In the genomic region with DNA sequence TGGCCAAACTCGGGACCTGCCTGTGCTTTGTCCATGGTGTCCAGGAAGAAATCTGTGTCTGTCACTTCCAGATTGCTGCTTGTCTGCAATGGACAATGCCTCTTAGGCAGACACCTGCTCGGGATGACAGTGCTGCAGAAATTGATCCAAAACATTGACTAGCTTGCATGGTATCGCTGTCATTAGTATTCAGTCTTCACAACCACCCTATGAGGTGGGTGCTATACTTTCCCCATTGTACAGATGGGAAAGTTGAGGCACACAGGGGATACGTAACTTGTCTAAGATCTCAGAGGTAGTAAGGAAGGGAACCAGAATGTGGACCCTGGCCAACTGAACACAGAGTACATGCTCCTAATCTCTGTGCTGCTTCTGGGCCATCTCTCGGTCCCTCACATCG, we compare ENCODE assay signal across 12 cellular contexts.
DNase-seq lines count a peak whose midpoint lies in the region; ATAC-seq and TF ChIP-seq lines count a peak whose summit lies in the region.
"Had no signal": no experiment of that assay in that cellular context is flagged by ENCODE, and none has a peak within 500 bp of the region (broad histone marks: within the 10 kb centered on the region; RNA-seq: fewer than 3 reads in every experiment).

No MANE protein-coding gene starts in this region.

- H3K9me3 Mint-ChIP-seq in activated naive CD4-positive, alpha-beta T cell treated with anti-CD3 and anti-CD28 coated beads, Interleukin-2, amount 10 ng/mL, durations not matched to agents 7 days and 5 days = no peaks in the 10 kb centered on the region
- no peaks in the 10 kb centered on the region for H3K9me3 Mint-ChIP-seq in naive thymus-derived CD4-positive, alpha-beta T cell
- no peaks in the 10 kb centered on the region for H3K9me3 Mint-ChIP-seq in type B pancreatic cell

- no peaks in the 10 kb centered on the region for H3K79me2 ChIP-seq in SK-N-SH (ENCODE audit: insufficient read depth)

- H3K36me3 ChIP-seq in ascending aorta (no peaks in the 10 kb centered on the region), SK-N-SH (replicated peaks in 1 of 2; ENCODE audit: control insufficient read depth in 1 of 2, insufficient read depth in 2 of 2, low read length in 1 of 2) (no peaks in the 10 kb centered on the region)
- H3K36me3 ChIP-seq in naive thymus-derived CD4-positive, alpha-beta T cell (ENCODE audit: control insufficient read depth in 2 of 3, insufficient read depth in 3 of 3, low read length in 3 of 3) = no peaks in the 10 kb centered on the region

- POLR2A ChIA-PET in naive thymus-derived CD4-positive, alpha-beta T cell (lab: Charles Lee) = interaction anchor here (1.0 to 12.1 kb wide), 7 partner anchors 10 to 72 kb away, joined by 4 to 212 read pairs (median 6); no protein-coding TSS in a partner anchor
- POLR2A ChIA-PET in SK-N-SH (lab: Yijun Ruan, JAX) = no interaction called here

- no peaks in the 10 kb centered on the region for H3K9me2 ChIP-seq in SK-N-SH

- TF ChIP-seq CTCF in ascending aorta (IDR thresholded peaks at IDR 0.05) = no peak
- TF ChIP-seq CTCF in type B pancreatic cell (conservative IDR thresholded peaks at IDR 0.05) = no peak
- no peak for TF ChIP-seq CTCF in SK-N-SH (IDR thresholded peaks at IDR 0.05)

- peaks cover 81% of the 10 kb centered on the region for H3K4me1 Mint-ChIP-seq in activated naive CD4-positive, alpha-beta T cell treated with anti-CD3 and anti-CD28 coated beads, Interleukin-2, amount 10 ng/mL, durations not matched to agents 7 days and 5 days
- peaks cover 51 to 91% (median 84%) of the 10 kb centered on the region in 7 donors for H3K4me1 Mint-ChIP-seq in naive thymus-derived CD4-positive, alpha-beta T cell
- H3K4me1 Mint-ChIP-seq in type B pancreatic cell (ENCODE audit: unreplicated experiment) = peaks cover 87% of the 10 kb centered on the region

- 96% methylated on average over 6 of the region's 6 CpGs for WGBS in SK-N-SH (ENCODE audit: low lambda C conversion rate)

- no peak overlapping the region for H3K4me2 ChIP-seq in SK-N-SH

- no peak for DNase-seq in activated naive CD4-positive, alpha-beta T cell treated with anti-CD3 and anti-CD28 coated beads, Interleukin-2, amount 10 ng/mL, durations not matched to agents 7 days and 5 days
- DNase-seq in activated naive CD4-positive, alpha-beta T cell treated with anti-CD3 and anti-CD28 coated beads, Interleukin-2, amount 50 U/mL, for 16 hours = no peak
- DNase-seq in ascending aorta (ENCODE audit: low spot score in 2 of 2) (no peak), type B pancreatic cell (ENCODE audit: extremely low spot score, unreplicated experiment) (no peak), inferior parietal cortex (ENCODE audit: extremely low spot score) (no peak), SK-N-SH (no peak)
- no peak for DNase-seq in naive thymus-derived CD4-positive, alpha-beta T cell
- DNase-seq: NCI-H524 treated with DMSO at 0.1 percent for 48 hours; SJCRH30; stimulated activated CD4-positive, alpha-beta T cell treated with anti-CD3 and anti-CD28 coated beads, Interleukin-12 subunit alpha, Interleukin-12 subunit beta, amount 100 ng/mL, for 4 hours had no signal

- no peaks in the 10 kb centered on the region for H4K20me1 ChIP-seq in SK-N-SH (ENCODE audit: insufficient read depth)

- H3K4me1 ChIP-seq in ascending aorta = peaks cover 34 to 59% of the 10 kb centered on the region in 2 donors
- peaks cover 54 to 78% of the 10 kb centered on the region in 2 donors for H3K4me1 ChIP-seq in naive thymus-derived CD4-positive, alpha-beta T cell (ENCODE audit: control insufficient read depth in 2 of 2, insufficient read depth in 2 of 2, low read length in 2 of 2)
- H3K4me1 ChIP-seq in SK-N-SH (ENCODE audit: control insufficient read depth in 1 of 2, insufficient read depth in 2 of 2, low read depth in 1 of 2, low read length in 1 of 2) = peaks cover 36 to 62% of the 10 kb centered on the region in 2 experiments

- TF ChIP-seq RAD21 in SK-N-SH (IDR thresholded peaks at IDR 0.05; ENCODE audit: low read length) = no peak

- peaks cover 65% of the 10 kb centered on the region for H3K36me3 Mint-ChIP-seq in activated naive CD4-positive, alpha-beta T cell treated with anti-CD3 and anti-CD28 coated beads, Interleukin-2, amount 10 ng/mL, durations not matched to agents 7 days and 5 days
- H3K36me3 Mint-ChIP-seq in naive thymus-derived CD4-positive, alpha-beta T cell = peaks cover 0 to 39% (median 4%) of the 10 kb centered on the region in 5 donors
- peaks cover 12% of the 10 kb centered on the region for H3K36me3 Mint-ChIP-seq in type B pancreatic cell

- H3K27me3 ChIP-seq in ascending aorta (no peaks in the 10 kb centered on the region), SK-N-SH (ENCODE audit: insufficient read depth) (no peaks in the 10 kb centered on the region)
- H3K27me3 ChIP-seq in naive thymus-derived CD4-positive, alpha-beta T cell (ENCODE audit: control insufficient read depth in 2 of 2, insufficient read depth in 2 of 2, low read length in 2 of 2) = no peaks in the 10 kb centered on the region
- H3K27me3 ChIP-seq: SJCRH30 had no signal

- H3K9me3 ChIP-seq in ascending aorta (no peaks in the 10 kb centered on the region), SK-N-SH (no peaks in the 10 kb centered on the region)
- no peaks in the 10 kb centered on the region for H3K9me3 ChIP-seq in naive thymus-derived CD4-positive, alpha-beta T cell (ENCODE audit: control insufficient read depth in 2 of 3, low read length in 3 of 3)
- H3K9me3 ChIP-seq: SJCRH30 had no signal

- peak overlapping the region; percentile 93 for H3K27ac Mint-ChIP-seq in activated naive CD4-positive, alpha-beta T cell treated with anti-CD3 and anti-CD28 coated beads, Interleukin-2, amount 10 ng/mL, durations not matched to agents 7 days and 5 days
- H3K27ac Mint-ChIP-seq in naive thymus-derived CD4-positive, alpha-beta T cell = peak overlapping the region; percentile 89 to 99 (median 96)
- H3K27ac Mint-ChIP-seq in type B pancreatic cell = peak overlapping the region; percentile 95

- CTCF ChIA-PET in activated naive CD4-positive, alpha-beta T cell treated with anti-CD3 and anti-CD28 coated beads, Interleukin-2, amount 10 ng/mL, durations not matched to agents 7 days and 5 days (lab: Charles Lee) = interaction anchor here (1.2 to 1.5 kb wide), 3 partner anchors 30 to 138 kb away, joined by 3 to 4 read pairs (median 3); no protein-coding TSS in a partner anchor
- CTCF ChIA-PET in naive thymus-derived CD4-positive, alpha-beta T cell (lab: Charles Lee) = interaction anchor here (1.4 kb wide), 1 partner anchor 31 kb away, joined by 3 read pairs; no protein-coding TSS in a partner anchor
- CTCF ChIA-PET in SK-N-SH (lab: Yijun Ruan, JAX) = no interaction called here

- no peaks in the 10 kb centered on the region for H3K27me3 Mint-ChIP-seq in activated naive CD4-positive, alpha-beta T cell treated with anti-CD3 and anti-CD28 coated beads, Interleukin-2, amount 10 ng/mL, durations not matched to agents 7 days and 5 days
- no peaks in the 10 kb centered on the region for H3K27me3 Mint-ChIP-seq in naive thymus-derived CD4-positive, alpha-beta T cell
- no peaks in the 10 kb centered on the region for H3K27me3 Mint-ChIP-seq in type B pancreatic cell

- H3K4me3 ChIP-seq in ascending aorta (no peak overlapping the region), SK-N-SH (ENCODE audit: low read depth in 2 of 2, low read length in 1 of 2) (no peak overlapping the region)
- no peak overlapping the region for H3K4me3 ChIP-seq in naive thymus-derived CD4-positive, alpha-beta T cell (ENCODE audit: low read length)

- H3F3A ChIP-seq in SK-N-SH (replicated peaks; ENCODE audit: insufficient read depth) = peaks cover 24% of the 10 kb centered on the region

- H3K9ac ChIP-seq in SK-N-SH = no peak overlapping the region

- H3K27ac ChIP-seq in ascending aorta (peak overlapping the region; percentile 74 to 88), SK-N-SH (ENCODE audit: low read depth in 2 of 2, low read length in 1 of 2) (peak overlapping the region in 1 of 2 experiments; percentile 94; a peak in 3 of 4 replicates)
- no peak overlapping the region for H3K27ac ChIP-seq in naive thymus-derived CD4-positive, alpha-beta T cell (ENCODE audit: low read depth, low read length)
- H3K27ac ChIP-seq: HL-60 had no signal

- no peak overlapping the region for H2AFZ ChIP-seq in SK-N-SH (ENCODE audit: low read depth)

- ATAC-seq in naive thymus-derived CD4-positive, alpha-beta T cell = no peak
- no peak for ATAC-seq in GM21737 (IDR thresholded peaks at IDR 0.05; ENCODE audit: unreplicated experiment)

- no peak for TF ChIP-seq EP300 in SK-N-SH (IDR thresholded peaks at IDR 0.05; ENCODE audit: borderline replicate concordance in 1 of 2, low read depth in 1 of 2, low read length in 1 of 2)

- no peak overlapping the region for H3K4me3 Mint-ChIP-seq in activated naive CD4-positive, alpha-beta T cell treated with anti-CD3 and anti-CD28 coated beads, Interleukin-2, amount 10 ng/mL, durations not matched to agents 7 days and 5 days
- H3K4me3 Mint-ChIP-seq in naive thymus-derived CD4-positive, alpha-beta T cell = peak overlapping the region in 8 of 10 donors; percentile 51 to 86 (median 76)
- peak overlapping the region; percentile 57 for H3K4me3 Mint-ChIP-seq in type B pancreatic cell

- intact Hi-C loops in ascending aorta (cut with DNase I) = loop anchor here (2.0 to 5.0 kb wide), 2 partner anchors 19 to 42 kb away; no protein-coding TSS in a partner anchor
- intact Hi-C loops in naive thymus-derived CD4-positive, alpha-beta T cell (cut with micrococcal nuclease) = loop anchor here (2.0 to 10.0 kb wide), 3 partner anchors 73 to 135 kb away; a partner anchor contains a TSS

TF ChIP-seq in SK-N-SH, 30 proteins besides CTCF, POLR2A, EP300 and RAD21 (continues in another document):
- TF ChIP-seq GATA2 (CRISPR knock-in tag; IDR thresholded peaks at IDR 0.05) (no peak), TAF1 (IDR thresholded peaks at IDR 0.05; ENCODE audit: borderline replicate concordance, low read depth, low read length) (no peak), GABPA (IDR thresholded peaks at IDR 0.05; ENCODE audit: low read depth) (no peak), RFX5 (IDR thresholded peaks at IDR 0.05; ENCODE audit: low read length) (no peak), SMC3 (IDR thresholded peaks at IDR 0.05; ENCODE audit: low read depth, low read length) (no peak)
- TF ChIP-seq, protein P1, sequence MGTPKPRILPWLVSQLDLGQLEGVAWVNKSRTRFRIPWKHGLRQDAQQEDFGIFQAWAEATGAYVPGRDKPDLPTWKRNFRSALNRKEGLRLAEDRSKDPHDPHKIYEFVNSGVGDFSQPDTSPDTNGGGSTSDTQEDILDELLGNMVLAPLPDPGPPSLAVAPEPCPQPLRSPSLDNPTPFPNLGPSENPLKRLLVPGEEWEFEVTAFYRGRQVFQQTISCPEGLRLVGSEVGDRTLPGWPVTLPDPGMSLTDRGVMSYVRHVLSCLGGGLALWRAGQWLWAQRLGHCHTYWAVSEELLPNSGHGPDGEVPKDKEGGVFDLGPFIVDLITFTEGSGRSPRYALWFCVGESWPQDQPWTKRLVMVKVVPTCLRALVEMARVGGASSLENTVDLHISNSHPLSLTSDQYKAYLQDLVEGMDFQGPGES (IDR thresholded peaks at IDR 0.05; ENCODE audit: low read depth, low read length) = no peak
- TF ChIP-seq, protein P2, sequence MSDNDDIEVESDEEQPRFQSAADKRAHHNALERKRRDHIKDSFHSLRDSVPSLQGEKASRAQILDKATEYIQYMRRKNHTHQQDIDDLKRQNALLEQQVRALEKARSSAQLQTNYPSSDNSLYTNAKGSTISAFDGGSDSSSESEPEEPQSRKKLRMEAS (IDR thresholded peaks at IDR 0.05; ENCODE audit: low read depth) = no peak
